ENCODE assay signal across 8 cellular contexts in genomic region chr9:128455849-128456612, GRCh38. TPM values are rescaled to one million over a fixed set of nuclear protein-coding genes. Genes with fewer than 3 reads are reported as not detected.
DNase-seq lines count a peak whose midpoint lies in the region; ATAC-seq and TF ChIP-seq lines count a peak whose summit lies in the region.

TSS of gene ODF2 (plus strand) at chr9:128456006. CDS start at chr9:128456092, 86 bp downstream.

- H3K79me2 ChIP-seq in SU-DHL-6 (ENCODE audit: insufficient read depth, low read length), result peaks cover 22% of the 10 kb centered on the region

- no peaks in the 10 kb centered on the region for H3K9me3 ChIP-seq in SU-DHL-6 (ENCODE audit: insufficient read depth, low read length)
- no peaks in the 10 kb centered on the region for H3K9me3 ChIP-seq in ovary
- no peaks in the 10 kb centered on the region for H3K9me3 ChIP-seq in thymus (ENCODE audit: control insufficient read depth)

- no peaks in the 10 kb centered on the region for H3K9me2 ChIP-seq in SU-DHL-6 (replicated peaks; ENCODE audit: insufficient read depth, low read length)

- TF ChIP-seq CTCF in GM12865 (IDR thresholded peaks at IDR 0.05; ENCODE audit: insufficient read depth, low read depth, low read length, missing control alignments) (no peak), SU-DHL-6 (IDR thresholded peaks at IDR 0.05; ENCODE audit: insufficient read depth, low read length, poor library complexity, severe bottlenecking) (no peak), ovary (IDR thresholded peaks at IDR 0.05) (no peak)

- WGBS in ovary, 3 donors, result 0% methylated on average over 26 to 82 of the region's 82 CpGs
- under 1% methylated on average over 82 of the region's 82 CpGs for WGBS in thymus

- peak; percentile 50 for TF ChIP-seq POLR2A in ovary (IDR thresholded peaks at IDR 0.05)

- no peaks in the 10 kb centered on the region for H4K20me1 ChIP-seq in SU-DHL-6 (ENCODE audit: low read depth, low read length)

- H3K27me3 ChIP-seq in SU-DHL-6 (ENCODE audit: low read length) (no peaks in the 10 kb centered on the region), ovary (no peaks in the 10 kb centered on the region), thymus (ENCODE audit: control insufficient read depth, insufficient read depth) (no peaks in the 10 kb centered on the region)

- H3K27ac ChIP-seq in SU-DHL-6 (ENCODE audit: low read depth, low read length), result peak within 1 kb of the TSS; percentile 81
- peak within 1 kb of the TSS in 1 of 2 donors; percentile 73 for H3K27ac ChIP-seq in ovary
- peak within 1 kb of the TSS; percentile 92 for H3K27ac ChIP-seq in thymus (ENCODE audit: low read depth)

- peak within 1 kb of the TSS; percentile 89 for H3K4me3 Mint-ChIP-seq in activated naive CD8-positive, alpha-beta T cell treated with anti-CD3 and anti-CD28 coated beads for 36 hours

- no peaks in the 10 kb centered on the region for H3K27me3 Mint-ChIP-seq in activated naive CD8-positive, alpha-beta T cell treated with anti-CD3 and anti-CD28 coated beads for 36 hours

- H3K4me3 ChIP-seq in GM12865 (ENCODE audit: low read depth, low read length) (peak within 1 kb of the TSS; percentile 99), SU-DHL-6 (ENCODE audit: insufficient read depth, low read length, poor library complexity, severe bottlenecking) (peak within 1 kb of the TSS; percentile 74), ovary (peak within 1 kb of the TSS; percentile 56), thymus (ENCODE audit: low read length) (peak within 1 kb of the TSS; percentile 90)

- peak; percentile 85 for ATAC-seq in HG02759 (IDR thresholded peaks at IDR 0.05; ENCODE audit: unreplicated experiment)

- H2AFZ ChIP-seq in SU-DHL-6 (ENCODE audit: low read depth, low read length, severe bottlenecking), result peak within 1 kb of the TSS; percentile 85

- peak within 1 kb of the TSS; percentile 93 for H3K27ac Mint-ChIP-seq in activated naive CD8-positive, alpha-beta T cell treated with anti-CD3 and anti-CD28 coated beads for 36 hours

- DNase-seq in GM12865 (ENCODE audit: low read depth), result peak; percentile 97
- DNase-seq in NCI-H1417 (lab: John Stamatoyannopoulos, UW), result peak; percentile 94 to 99 (median 99)
- DNase-seq in activated naive CD8-positive, alpha-beta T cell treated with anti-CD3 and anti-CD28 coated beads for 36 hours, result peak; percentile 99
- DNase-seq in head of caudate nucleus, result peak; percentile 97 to 100 (median 99)
- DNase-seq in ovary, result peak; percentile 98 to 99 (median 99)

- intact Hi-C loops in head of caudate nucleus (cut with DNase I), result loop anchor here (10.0 kb wide), 1 partner anchor 89 kb away; no protein-coding TSS in a partner anchor
- intact Hi-C loops in ovary (cut with DNase I), result loop anchor here in 1 of 4 donors (5.0 kb wide), 1 partner anchor 46 kb away; the partner anchor contains the start of gene GLE1

- no peak for TF ChIP-seq EP300 in ovary (IDR thresholded peaks at IDR 0.05)

- no peaks in the 10 kb centered on the region for H3K9me3 Mint-ChIP-seq in activated naive CD8-positive, alpha-beta T cell treated with anti-CD3 and anti-CD28 coated beads for 36 hours

- peaks cover 4% of the 10 kb centered on the region for H3K36me3 Mint-ChIP-seq in activated naive CD8-positive, alpha-beta T cell treated with anti-CD3 and anti-CD28 coated beads for 36 hours

- peaks cover 10% of the 10 kb centered on the region for H3K4me1 Mint-ChIP-seq in activated naive CD8-positive, alpha-beta T cell treated with anti-CD3 and anti-CD28 coated beads for 36 hours

- H3K4me1 ChIP-seq in ovary (ENCODE audit: insufficient read depth) (peaks cover 2% of the 10 kb centered on the region), thymus (ENCODE audit: control insufficient read depth, insufficient read depth, low read length) (peaks cover 10% of the 10 kb centered on the region)

- peak within 1 kb of the TSS; percentile 93 for H3K9ac ChIP-seq in SU-DHL-6 (ENCODE audit: low read length)

- H3K36me3 ChIP-seq in SU-DHL-6 (ENCODE audit: low read length), result peaks cover 5% of the 10 kb centered on the region; the same call in 1 of the 2 replicates
- no peaks in the 10 kb centered on the region for H3K36me3 ChIP-seq in ovary
- H3K36me3 ChIP-seq in thymus (ENCODE audit: control insufficient read depth, insufficient read depth), result peaks cover 16% of the 10 kb centered on the region

- H3K4me2 ChIP-seq in SU-DHL-6 (ENCODE audit: low read depth, low read length, poor library complexity, severe bottlenecking), result peak within 1 kb of the TSS; percentile 72

- no peaks in the 10 kb centered on the region for H3F3A ChIP-seq in SU-DHL-6 (ENCODE audit: insufficient read depth)

RNA-seq across cellular contexts. Expression of gene ODF2, which starts in this region (rescaled TPM):
- total RNA-seq in activated naive CD8-positive, alpha-beta T cell treated with anti-CD3 and anti-CD28 coated beads for 36 hours, result 10 to 100 TPM; 72.7 to 76.1 TPM
- 10 to 100 TPM in 6 of 7 donors, 1 to 10 TPM in 1; 9.7 to 26.5 (median 20.3) TPM for total RNA-seq in ovary
- 10 to 100 TPM; 14.6 to 23.9 TPM for polyA plus RNA-seq in ovary
- 22.7 TPM for polyA plus RNA-seq in thymus
